ENCODE assay signal across 9 cellular contexts in genomic region chr20:38109657-38110524, GRCh38.
A peak's percentile ranks its signal among the peaks of the same experiment; 100 is the strongest.
DNase-seq lines count a peak whose midpoint lies in the region; ATAC-seq, FAIRE-seq and TF ChIP-seq lines count a peak whose summit lies in the region.
"Had no signal": no experiment of that assay in that cellular context is flagged by ENCODE, and none has a peak within 500 bp of the region (broad histone marks: within the 10 kb centered on the region; RNA-seq: fewer than 3 reads in every experiment).

No MANE protein-coding gene starts in this region.

- FAIRE-seq in GM19239 (lab: Jason Lieb, UNC) = no peak
- FAIRE-seq: colon had no signal

- no peak for ATAC-seq in GM18909 (IDR thresholded peaks at IDR 0.05; ENCODE audit: poor library complexity, unreplicated experiment)
- no peak for ATAC-seq in HG03095 (IDR thresholded peaks at IDR 0.05; ENCODE audit: unreplicated experiment)

- TF ChIP-seq CTCF in astrocyte of the cerebellum (IDR thresholded peaks at IDR 0.05; ENCODE audit: low read depth, low read length, missing control alignments) = no peak

- H3K4me3 ChIP-seq in astrocyte of the cerebellum (ENCODE audit: low read depth, low read length) = no peak overlapping the region

- in situ Hi-C loops in astrocyte of the cerebellum (cut with HindIII; ENCODE audit: low sequenced_read_pairs) = no loop called here

- DNase-seq in HK-2 (ENCODE audit: unreplicated experiment) (peak; percentile 79), astrocyte of the cerebellum (ENCODE audit: low read depth) (peak; percentile 87), islet precursor cell (peak; percentile 96), stromal cell of bone marrow (ENCODE audit: low read depth) (peak; percentile 90), SKM-1 treated with dmso at 0.1 percent for 144 hours (lab: John Stamatoyannopoulos, UW; ENCODE audit: unreplicated experiment) (no peak), GM19239 (ENCODE audit: insufficient read length, low spot score) (no peak)

Comparison
In these comparisons a context has a peak if more than half of its experiments do, and no peak if none do; other contexts are left out.
1. DNase-seq: peak in HK-2 (single experiment), astrocyte of the cerebellum (single experiment), islet precursor cell (single experiment) and stromal cell of bone marrow (single experiment); none in SKM-1 treated with dmso at 0.1 percent for 144 hours (single experiment) and GM19239 (single experiment).